Comparison of ENCODE assay signal across 13 cellular contexts in the genomic region with DNA sequence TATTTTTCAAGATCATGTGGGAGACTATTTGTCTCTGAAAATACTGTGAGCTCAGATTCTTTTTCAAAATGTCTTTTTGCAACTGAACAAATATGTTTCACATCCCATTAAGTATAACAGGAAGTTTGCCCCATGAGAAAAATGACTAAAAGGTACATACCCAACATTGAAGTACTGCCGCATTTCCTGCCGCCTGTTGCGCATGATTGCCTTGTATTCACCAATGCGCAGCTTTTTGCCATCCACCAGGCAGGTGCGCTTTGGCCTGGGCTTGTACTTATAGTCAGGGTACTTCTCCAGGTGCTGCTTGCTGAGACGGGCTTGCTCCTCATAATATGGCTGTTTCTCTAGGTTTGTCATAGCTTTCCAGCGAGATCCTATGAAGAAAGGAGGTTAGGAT.
DNase-seq lines count a peak whose midpoint lies in the region; ATAC-seq and TF ChIP-seq lines count a peak whose summit lies in the region.
"Had no signal": no experiment of that assay in that cellular context is flagged by ENCODE, and none has a peak within 500 bp of the region (broad histone marks: within the 10 kb centered on the region; RNA-seq: fewer than 3 reads in every experiment).

No MANE protein-coding gene starts in this region.

- H3K27ac Mint-ChIP-seq in progenitor cell of endocrine pancreas, result no peak overlapping the region
- H3K27ac Mint-ChIP-seq: activated T-helper 17 cell treated with anti-CD3 and anti-CD28 coated beads, Interleukin-2, amount 50 U/mL, for 72 hours; mesothelial cell of epicardium had no signal

- peaks cover 3% of the 10 kb centered on the region for H3K4me1 Mint-ChIP-seq in progenitor cell of endocrine pancreas (ENCODE audit: low read depth)
- H3K4me1 Mint-ChIP-seq: activated T-helper 17 cell treated with anti-CD3 and anti-CD28 coated beads, Interleukin-2, amount 50 U/mL, for 72 hours had no signal

- peaks cover 4% of the 10 kb centered on the region for H3K9me3 Mint-ChIP-seq in progenitor cell of endocrine pancreas (ENCODE audit: low read depth)

- H3K27me3 Mint-ChIP-seq in progenitor cell of endocrine pancreas, result no peaks in the 10 kb centered on the region
- H3K27me3 Mint-ChIP-seq: activated T-helper 17 cell treated with anti-CD3 and anti-CD28 coated beads, Interleukin-2, amount 50 U/mL, for 72 hours had no signal

- H3K4me1 ChIP-seq in Peyer's patch, result no peaks in the 10 kb centered on the region
- H3K4me1 ChIP-seq: SJCRH30 had no signal

- H3K27ac ChIP-seq in Peyer's patch, result peak overlapping the region in 1 of 4 donors; percentile 33
- no peak overlapping the region for H3K27ac ChIP-seq in caudate nucleus (ENCODE audit: low read depth, low read length)
- H3K27ac ChIP-seq: C4-2B, SJCRH30 had no signal

- no peaks in the 10 kb centered on the region for H3K9me3 ChIP-seq in Peyer's patch
- H3K9me3 ChIP-seq: SJCRH30 had no signal

- H3K36me3 ChIP-seq in Peyer's patch, result no peaks in the 10 kb centered on the region
- H3K36me3 ChIP-seq: SJCRH30 had no signal

- no peak for TF ChIP-seq POLR2A in Peyer's patch (IDR thresholded peaks at IDR 0.05)

- TF ChIP-seq CTCF in Peyer's patch (IDR thresholded peaks at IDR 0.05), result no peak
- no peak for TF ChIP-seq CTCF in progenitor cell of endocrine pancreas (IDR thresholded peaks at IDR 0.05; ENCODE audit: unreplicated experiment)

- no peaks in the 10 kb centered on the region for H3K27me3 ChIP-seq in Peyer's patch
- H3K27me3 ChIP-seq: SJCRH30 had no signal

- H3K4me3 ChIP-seq in Peyer's patch, result no peak overlapping the region
- H3K4me3 ChIP-seq: SJCRH30 had no signal

- peaks cover 30% of the 10 kb centered on the region for H3K36me3 Mint-ChIP-seq in progenitor cell of endocrine pancreas (ENCODE audit: insufficient read depth)

- peak in 2 of 3 donors; percentile 84 for DNase-seq in Peyer's patch
- no peak for DNase-seq in caudate nucleus (lab: John Stamatoyannopoulos, UW)
- no peak for DNase-seq in progenitor cell of endocrine pancreas (ENCODE audit: low spot score, unreplicated experiment)
- no peak for DNase-seq in COR-L47 (lab: John Stamatoyannopoulos, UW)
- no peak for DNase-seq in superior temporal gyrus (ENCODE audit: extremely low spot score)
- DNase-seq: NCI-H446 treated with DMSO at 0.1 percent for 48 hours, SJCRH30 had no signal

- ATAC-seq in GM18499 (IDR thresholded peaks at IDR 0.05; ENCODE audit: insufficient read depth, unreplicated experiment) (peak; percentile 74), GM21390 (IDR thresholded peaks at IDR 0.05; ENCODE audit: unreplicated experiment) (peak; percentile 74), HG03159 (IDR thresholded peaks at IDR 0.05; ENCODE audit: unreplicated experiment) (peak; percentile 90)
- ATAC-seq: activated T-helper 17 cell treated with anti-CD3 and anti-CD28 coated beads, Interleukin-2, amount 50 U/mL, for 72 hours had no signal

- H3K4me3 Mint-ChIP-seq in progenitor cell of endocrine pancreas (ENCODE audit: low read depth), result no peak overlapping the region
- H3K4me3 Mint-ChIP-seq: activated T-helper 17 cell treated with anti-CD3 and anti-CD28 coated beads, Interleukin-2, amount 50 U/mL, for 72 hours; mesothelial cell of epicardium had no signal

Comparison
In these comparisons a context has a peak if more than half of its experiments do, and no peak if none do; other contexts are left out.
1. DNase-seq: peak in Peyer's patch (2 of 3); none in caudate nucleus (0 of 61), progenitor cell of endocrine pancreas (single experiment), COR-L47 (single experiment) and superior temporal gyrus (single experiment).
2. Peak in every context shown above with its lines, with median percentiles within 50 percentile points of each other: ATAC-seq.